In genomic region chr3:193852901-193853300, GRCh38 we compare ENCODE assay signal across 16 cellular contexts.
DNase-seq lines count a peak whose midpoint lies in the region; ATAC-seq and TF ChIP-seq lines count a peak whose summit lies in the region.
"Had no signal": no experiment of that assay in that cellular context is flagged by ENCODE, and none has a peak within 500 bp of the region (broad histone marks: within the 10 kb centered on the region; RNA-seq: fewer than 3 reads in every experiment).

No MANE protein-coding gene starts in this region.

- H3K4me1 ChIP-seq in smooth muscle cell (ENCODE audit: low read depth): peaks cover 28% of the 10 kb centered on the region
- H3K4me1 ChIP-seq: foreskin keratinocyte had no signal

- no peaks in the 10 kb centered on the region for H3F3A ChIP-seq in smooth muscle cell (ENCODE audit: low read depth)

- peaks cover 3% of the 10 kb centered on the region for H3K9me3 Mint-ChIP-seq in Calu3 (ENCODE audit: low read depth, unreplicated experiment)
- no peaks in the 10 kb centered on the region for H3K9me3 Mint-ChIP-seq in activated naive CD4-positive, alpha-beta T cell treated with anti-CD3 and anti-CD28 coated beads for 36 hours
- no peaks in the 10 kb centered on the region for H3K9me3 Mint-ChIP-seq in effector memory CD8-positive, alpha-beta T cell
- H3K9me3 Mint-ChIP-seq: natural killer cell; T-helper 1 cell treated with Interleukin-12 subunit alpha and Interleukin-12 subunit beta and Interleukin-4 antibody, amounts not matched to agents 30 μg/mL and 1 μg/mL, for 36 hours had no signal

- H3K9me3 ChIP-seq in smooth muscle cell (replicated peaks; ENCODE audit: low read depth): no peaks in the 10 kb centered on the region

- H4K20me1 ChIP-seq in smooth muscle cell (ENCODE audit: low read depth): no peaks in the 10 kb centered on the region

- H3K9ac ChIP-seq in smooth muscle cell (ENCODE audit: low read depth): no peak overlapping the region

- no peaks in the 10 kb centered on the region for H3K36me3 Mint-ChIP-seq in Calu3 (ENCODE audit: insufficient read depth, unreplicated experiment)
- no peaks in the 10 kb centered on the region for H3K36me3 Mint-ChIP-seq in activated naive CD4-positive, alpha-beta T cell treated with anti-CD3 and anti-CD28 coated beads for 36 hours (ENCODE audit: low read depth)
- no peaks in the 10 kb centered on the region for H3K36me3 Mint-ChIP-seq in effector memory CD8-positive, alpha-beta T cell (ENCODE audit: insufficient read depth)
- H3K36me3 Mint-ChIP-seq: natural killer cell had no signal

- no peak overlapping the region for H3K27ac ChIP-seq in smooth muscle cell (ENCODE audit: low read depth)
- H3K27ac ChIP-seq: foreskin keratinocyte had no signal

- peak overlapping the region; percentile 85 for H3K27ac Mint-ChIP-seq in Calu3 (ENCODE audit: unreplicated experiment)
- H3K27ac Mint-ChIP-seq in activated naive CD4-positive, alpha-beta T cell treated with anti-CD3 and anti-CD28 coated beads for 36 hours: no peak overlapping the region
- no peak overlapping the region for H3K27ac Mint-ChIP-seq in effector memory CD8-positive, alpha-beta T cell
- H3K27ac Mint-ChIP-seq: natural killer cell; T-helper 1 cell treated with Interleukin-12 subunit alpha and Interleukin-12 subunit beta and Interleukin-4 antibody, amounts not matched to agents 30 μg/mL and 1 μg/mL, for 36 hours had no signal

- peak overlapping the region; percentile 62 for H3K4me2 ChIP-seq in smooth muscle cell

- DNase-seq in Calu3 (no peak), SW480 (ENCODE audit: low spot score) (peak; percentile 80), fibroblast of peridontal ligament (ENCODE audit: extremely low read depth) (peak; percentile 39), smooth muscle cell (lab: John Stamatoyannopoulos, UW; ENCODE audit: unreplicated experiment) (no peak), C1 segment of cervical spinal cord (lab: John Stamatoyannopoulos, UW) (no peak)
- no peak for DNase-seq in activated naive CD4-positive, alpha-beta T cell treated with anti-CD3 and anti-CD28 coated beads for 36 hours
- DNase-seq in effector memory CD8-positive, alpha-beta T cell: no peak
- DNase-seq: activated CD4-positive, alpha-beta T cell treated with anti-CD3 and anti-CD28 coated beads, Interleukin-2, amount 50 U/mL, for 4 hours; activated T-cell treated with anti-CD3 and anti-CD28 coated beads for 4 hours; foreskin keratinocyte; natural killer cell; NCI-H2029; NK-92 treated with Interleukin-12 subunit alpha and Interleukin-12 subunit beta, amount 100 ng/mL, for 24 hours; stimulated activated CD4-positive, alpha-beta T cell treated with anti-CD3 and anti-CD28 coated beads, Interleukin-4, amount 100 ng/mL, for 1 hour had no signal

- intact Hi-C loops in Calu3 (cut with micrococcal nuclease; ENCODE audit: unreplicated experiment): loop anchor here (5.0 kb wide), 1 partner anchor 154 kb away; no protein-coding TSS in a partner anchor
- intact Hi-C loops in activated naive CD4-positive, alpha-beta T cell treated with anti-CD3 and anti-CD28 coated beads for 36 hours (cut with micrococcal nuclease): no loop called here

- 80% methylated on average over 1 of the region's 1 CpG for WGBS in smooth muscle cell (ENCODE audit: low lambda C conversion rate)

- no peak for ATAC-seq in GM21515 (IDR thresholded peaks at IDR 0.05; ENCODE audit: unreplicated experiment)
- no peak for ATAC-seq in effector memory CD8-positive, alpha-beta T cell (replicated peaks)
- ATAC-seq: foreskin keratinocyte, natural killer cell had no signal

- H2AFZ ChIP-seq in smooth muscle cell (ENCODE audit: low read depth): no peak overlapping the region

- BruUV-seq in Calu3 (replicated peaks; lab: Mats Ljungman, UMichigan): no TSS peak

- H3K27me3 ChIP-seq in smooth muscle cell (ENCODE audit: low read depth): no peaks in the 10 kb centered on the region
- H3K27me3 ChIP-seq: foreskin keratinocyte had no signal

- no peaks in the 10 kb centered on the region for H3K79me2 ChIP-seq in smooth muscle cell (ENCODE audit: low read depth)

- peak overlapping the region; percentile 21 for H3K4me3 Mint-ChIP-seq in Calu3 (ENCODE audit: low read depth, unreplicated experiment)
- H3K4me3 Mint-ChIP-seq in activated naive CD4-positive, alpha-beta T cell treated with anti-CD3 and anti-CD28 coated beads for 36 hours: no peak overlapping the region
- no peak overlapping the region for H3K4me3 Mint-ChIP-seq in effector memory CD8-positive, alpha-beta T cell
- H3K4me3 Mint-ChIP-seq: natural killer cell; T-helper 1 cell treated with Interleukin-12 subunit alpha and Interleukin-12 subunit beta and Interleukin-4 antibody, amounts not matched to agents 30 μg/mL and 1 μg/mL, for 36 hours had no signal

- TF ChIP-seq CTCF in Calu3 (IDR thresholded peaks at IDR 0.05; ENCODE audit: unreplicated experiment) (no peak), smooth muscle cell (IDR thresholded peaks at IDR 0.05; ENCODE audit: borderline replicate concordance, insufficient read depth, poor library complexity, severe bottlenecking) (no peak)

- peaks cover 57% of the 10 kb centered on the region for H3K4me1 Mint-ChIP-seq in Calu3 (ENCODE audit: low read depth, unreplicated experiment)
- H3K4me1 Mint-ChIP-seq in activated naive CD4-positive, alpha-beta T cell treated with anti-CD3 and anti-CD28 coated beads for 36 hours (ENCODE audit: low read depth): no peaks in the 10 kb centered on the region
- no peaks in the 10 kb centered on the region for H3K4me1 Mint-ChIP-seq in effector memory CD8-positive, alpha-beta T cell (ENCODE audit: low read depth in 2 of 2)
- H3K4me1 Mint-ChIP-seq: natural killer cell had no signal

- no peaks in the 10 kb centered on the region for H3K27me3 Mint-ChIP-seq in Calu3 (ENCODE audit: unreplicated experiment)
- H3K27me3 Mint-ChIP-seq in activated naive CD4-positive, alpha-beta T cell treated with anti-CD3 and anti-CD28 coated beads for 36 hours (ENCODE audit: low read depth): no peaks in the 10 kb centered on the region
- H3K27me3 Mint-ChIP-seq in effector memory CD8-positive, alpha-beta T cell: peaks cover 0 to 3% of the 10 kb centered on the region in 2 donors

- CTCF ChIA-PET in Calu3 (lab: Charles Lee): interaction anchor here (0.6 to 1.6 kb wide), 8 partner anchors 9 to 463 kb away, joined by 3 to 13 read pairs (median 4); no protein-coding TSS in a partner anchor
- CTCF ChIA-PET in activated naive CD4-positive, alpha-beta T cell treated with anti-CD3 and anti-CD28 coated beads for 36 hours (lab: Charles Lee): no interaction called here

- H3K4me3 ChIP-seq in smooth muscle cell: no peak overlapping the region

- no peaks in the 10 kb centered on the region for H3K36me3 ChIP-seq in smooth muscle cell (ENCODE audit: low read depth)

Comparison
In these comparisons a context has a peak if more than half of its experiments do, and no peak if none do; other contexts are left out.
1. DNase-seq: peak in SW480 (single experiment) and fibroblast of peridontal ligament (single experiment); none in Calu3 (single experiment), smooth muscle cell (single experiment), C1 segment of cervical spinal cord (0 of 14), activated naive CD4-positive, alpha-beta T cell treated with anti-CD3 and anti-CD28 coated beads for 36 hours (single experiment) and effector memory CD8-positive, alpha-beta T cell (0 of 3).